In the genomic region with DNA sequence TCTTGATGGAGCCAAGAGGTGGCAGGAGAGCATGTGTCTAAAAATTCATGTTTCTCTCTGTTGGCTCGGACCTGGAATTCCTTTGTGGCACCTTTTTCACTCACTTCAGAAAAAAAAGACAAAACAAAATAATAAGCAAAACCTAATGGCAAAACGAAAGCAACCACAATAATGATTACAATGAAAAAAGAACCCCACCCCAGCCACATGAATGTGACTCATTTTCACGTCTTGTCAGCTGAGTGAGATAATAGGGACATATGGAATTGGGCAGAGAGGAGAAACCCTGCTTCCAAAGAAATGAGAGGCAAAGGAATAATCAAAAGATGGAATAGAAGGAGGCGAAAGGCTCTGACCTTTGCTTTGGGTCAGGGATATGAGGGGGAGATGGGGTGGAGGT, we compare ENCODE assay signal across 1 cellular context.
TF ChIP-seq lines count a peak whose summit lies in the region.

No MANE protein-coding gene starts in this region.

TF ChIP-seq in GM23338, 12 proteins besides CTCF, POLR2A, EP300 and RAD21 (continued from another document):
- TF ChIP-seq, protein P1, sequence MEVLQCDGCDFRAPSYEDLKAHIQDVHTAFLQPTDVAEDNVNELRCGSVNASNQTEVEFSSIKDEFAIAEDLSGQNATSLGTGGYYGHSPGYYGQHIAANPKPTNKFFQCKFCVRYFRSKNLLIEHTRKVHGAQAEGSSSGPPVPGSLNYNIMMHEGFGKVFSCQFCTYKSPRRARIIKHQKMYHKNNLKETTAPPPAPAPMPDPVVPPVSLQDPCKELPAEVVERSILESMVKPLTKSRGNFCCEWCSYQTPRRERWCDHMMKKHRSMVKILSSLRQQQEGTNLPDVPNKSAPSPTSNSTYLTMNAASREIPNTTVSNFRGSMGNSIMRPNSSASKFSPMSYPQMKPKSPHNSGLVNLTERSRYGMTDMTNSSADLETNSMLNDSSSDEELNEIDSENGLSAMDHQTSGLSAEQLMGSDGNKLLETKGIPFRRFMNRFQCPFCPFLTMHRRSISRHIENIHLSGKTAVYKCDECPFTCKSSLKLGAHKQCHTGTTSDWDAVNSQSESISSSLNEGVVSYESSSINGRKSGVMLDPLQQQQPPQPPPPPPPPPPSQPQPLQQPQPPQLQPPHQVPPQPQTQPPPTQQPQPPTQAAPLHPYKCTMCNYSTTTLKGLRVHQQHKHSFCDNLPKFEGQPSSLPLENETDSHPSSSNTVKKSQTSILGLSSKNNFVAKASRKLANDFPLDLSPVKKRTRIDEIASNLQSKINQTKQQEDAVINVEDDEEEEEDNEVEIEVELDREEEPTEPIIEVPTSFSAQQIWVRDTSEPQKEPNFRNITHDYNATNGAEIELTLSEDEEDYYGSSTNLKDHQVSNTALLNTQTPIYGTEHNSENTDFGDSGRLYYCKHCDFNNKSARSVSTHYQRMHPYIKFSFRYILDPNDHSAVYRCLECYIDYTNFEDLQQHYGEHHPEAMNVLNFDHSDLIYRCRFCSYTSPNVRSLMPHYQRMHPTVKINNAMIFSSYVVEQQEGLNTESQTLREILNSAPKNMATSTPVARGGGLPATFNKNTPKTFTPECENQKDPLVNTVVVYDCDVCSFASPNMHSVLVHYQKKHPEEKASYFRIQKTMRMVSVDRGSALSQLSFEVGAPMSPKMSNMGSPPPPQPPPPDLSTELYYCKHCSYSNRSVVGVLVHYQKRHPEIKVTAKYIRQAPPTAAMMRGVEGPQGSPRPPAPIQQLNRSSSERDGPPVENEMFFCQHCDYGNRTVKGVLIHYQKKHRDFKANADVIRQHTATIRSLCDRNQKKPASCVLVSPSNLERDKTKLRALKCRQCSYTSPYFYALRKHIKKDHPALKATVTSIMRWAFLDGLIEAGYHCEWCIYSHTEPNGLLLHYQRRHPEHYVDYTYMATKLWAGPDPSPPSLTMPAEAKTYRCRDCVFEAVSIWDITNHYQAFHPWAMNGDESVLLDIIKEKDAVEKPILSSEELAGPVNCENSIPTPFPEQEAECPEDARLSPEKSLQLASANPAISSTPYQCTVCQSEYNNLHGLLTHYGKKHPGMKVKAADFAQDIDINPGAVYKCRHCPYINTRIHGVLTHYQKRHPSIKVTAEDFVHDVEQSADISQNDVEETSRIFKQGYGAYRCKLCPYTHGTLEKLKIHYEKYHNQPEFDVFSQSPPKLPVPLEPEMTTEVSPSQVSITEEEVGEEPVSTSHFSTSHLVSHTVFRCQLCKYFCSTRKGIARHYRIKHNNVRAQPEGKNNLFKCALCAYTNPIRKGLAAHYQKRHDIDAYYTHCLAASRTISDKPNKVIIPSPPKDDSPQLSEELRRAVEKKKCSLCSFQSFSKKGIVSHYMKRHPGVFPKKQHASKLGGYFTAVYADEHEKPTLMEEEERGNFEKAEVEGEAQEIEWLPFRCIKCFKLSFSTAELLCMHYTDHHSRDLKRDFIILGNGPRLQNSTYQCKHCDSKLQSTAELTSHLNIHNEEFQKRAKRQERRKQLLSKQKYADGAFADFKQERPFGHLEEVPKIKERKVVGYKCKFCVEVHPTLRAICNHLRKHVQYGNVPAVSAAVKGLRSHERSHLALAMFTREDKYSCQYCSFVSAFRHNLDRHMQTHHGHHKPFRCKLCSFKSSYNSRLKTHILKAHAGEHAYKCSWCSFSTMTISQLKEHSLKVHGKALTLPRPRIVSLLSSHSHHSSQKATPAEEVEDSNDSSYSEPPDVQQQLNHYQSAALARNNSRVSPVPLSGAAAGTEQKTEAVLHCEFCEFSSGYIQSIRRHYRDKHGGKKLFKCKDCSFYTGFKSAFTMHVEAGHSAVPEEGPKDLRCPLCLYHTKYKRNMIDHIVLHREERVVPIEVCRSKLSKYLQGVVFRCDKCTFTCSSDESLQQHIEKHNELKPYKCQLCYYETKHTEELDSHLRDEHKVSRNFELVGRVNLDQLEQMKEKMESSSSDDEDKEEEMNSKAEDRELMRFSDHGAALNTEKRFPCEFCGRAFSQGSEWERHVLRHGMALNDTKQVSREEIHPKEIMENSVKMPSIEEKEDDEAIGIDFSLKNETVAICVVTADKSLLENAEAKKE (CRISPR knock-in tag; IDR thresholded peaks at IDR 0.05) = no peak
- TF ChIP-seq POLR2AphosphoS5 (IDR thresholded peaks at IDR 0.05; ENCODE audit: low read depth) (no peak), CREB1 (CRISPR knock-in tag; IDR thresholded peaks at IDR 0.05; ENCODE audit: low read depth) (no peak), ZNF331 (CRISPR knock-in tag; IDR thresholded peaks at IDR 0.05; ENCODE audit: low read depth) (no peak), EZH2 (IDR thresholded peaks at IDR 0.05; ENCODE audit: low read depth, unreplicated experiment) (no peak), JUNB (IDR thresholded peaks at IDR 0.05; ENCODE audit: unreplicated experiment) (no peak), STAT1 (IDR thresholded peaks at IDR 0.05; ENCODE audit: unreplicated experiment) (no peak), EZH2phosphoT487 (IDR thresholded peaks at IDR 0.05; ENCODE audit: unreplicated experiment) (no peak), NANOG (IDR thresholded peaks at IDR 0.05; ENCODE audit: borderline replicate concordance) (no peak)
- TF ChIP-seq, protein P2, sequence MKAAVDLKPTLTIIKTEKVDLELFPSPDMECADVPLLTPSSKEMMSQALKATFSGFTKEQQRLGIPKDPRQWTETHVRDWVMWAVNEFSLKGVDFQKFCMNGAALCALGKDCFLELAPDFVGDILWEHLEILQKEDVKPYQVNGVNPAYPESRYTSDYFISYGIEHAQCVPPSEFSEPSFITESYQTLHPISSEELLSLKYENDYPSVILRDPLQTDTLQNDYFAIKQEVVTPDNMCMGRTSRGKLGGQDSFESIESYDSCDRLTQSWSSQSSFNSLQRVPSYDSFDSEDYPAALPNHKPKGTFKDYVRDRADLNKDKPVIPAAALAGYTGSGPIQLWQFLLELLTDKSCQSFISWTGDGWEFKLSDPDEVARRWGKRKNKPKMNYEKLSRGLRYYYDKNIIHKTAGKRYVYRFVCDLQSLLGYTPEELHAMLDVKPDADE (IDR thresholded peaks at IDR 0.05) = no peak
